In genomic region chr1:108575241-108575850, GRCh38 we compare ENCODE assay signal across 25 cellular contexts. TPM values are rescaled to one million over a fixed set of nuclear protein-coding genes. Genes with fewer than 3 reads are reported as not detected.
A peak's percentile ranks its signal among the peaks of the same experiment; 100 is the strongest.
DNase-seq lines count a peak whose midpoint lies in the region; ATAC-seq, FAIRE-seq and TF ChIP-seq lines count a peak whose summit lies in the region.
"Had no signal": no experiment of that assay in that cellular context is flagged by ENCODE, and none has a peak within 500 bp of the region (broad histone marks: within the 10 kb centered on the region; RNA-seq: fewer than 3 reads in every experiment).

No MANE protein-coding gene starts in this region.

- in situ Hi-C loops in IMR-90 (cut with MboI; ENCODE audit: low sequenced_read_pairs): no loop called here
- in situ Hi-C loops in ACHN (cut with HindIII; ENCODE audit: low pct_ligation_motif_present, low pct_unique_long_range_greater_than_20kb, low sequenced_read_pairs): no loop called here

- DNase-seq in EH (ENCODE audit: low read depth) (peak; percentile 17), IMR-90 (peak; percentile 10), endothelial cell of umbilical vein (ENCODE audit: low read depth, low spot score) (peak; percentile 55), osteocyte (ENCODE audit: extremely low spot score, unreplicated experiment) (no peak), NCI-H1105 treated with DMSO at 0.1 percent for 48 hours (lab: John Stamatoyannopoulos, UW) (no peak), ACHN (no peak), neural progenitor cell (ENCODE audit: low spot score) (no peak)
- DNase-seq: activated CD4-positive, alpha-beta T cell treated with anti-CD3 and anti-CD28 coated beads, Interleukin-2, amount 10 ng/mL, durations not matched to agents 7 days and 5 days; activated naive CD8-positive, alpha-beta T cell treated with anti-CD3 and anti-CD28 coated beads, Interleukin-2, amount 10 ng/mL, durations not matched to agents 7 days and 5 days; Caco-2; Karpas-422; midbrain; MV-4-11; NCI-H1694; NCI-H2171 treated with DMSO at 0.1 percent for 48 hours; NCI-H524 treated with DMSO at 0.1 percent for 48 hours; T-helper 17 cell; testis had no signal

- H3K23ac ChIP-seq in IMR-90 (ENCODE audit: low read depth, low read length): no peak overlapping the region

- peak; percentile 67 for FAIRE-seq in endothelial cell of umbilical vein (lab: Jason Lieb, UNC)
- FAIRE-seq: colon, RCC 7860 had no signal

- H2AFZ ChIP-seq in IMR-90 (replicated peaks; ENCODE audit: low read length, poor library complexity): no peak overlapping the region
- H2AFZ ChIP-seq in endothelial cell of umbilical vein (ENCODE audit: low read depth, low read length): peak overlapping the region; percentile 64
- H2AFZ ChIP-seq in neural progenitor cell (replicated peaks): no peak overlapping the region

- H2BK20ac ChIP-seq in IMR-90 (ENCODE audit: low read depth, low read length): no peak overlapping the region

- peaks cover 11% of the 10 kb centered on the region in 2 experiments; a peak in 3 of 4 replicates for H3K79me1 ChIP-seq in IMR-90 (ENCODE audit: low read depth in 1 of 2, low read length in 2 of 2)

- H3K27ac ChIP-seq in IMR-90 (ENCODE audit: insufficient read depth, low read length) (no peak overlapping the region), endothelial cell of umbilical vein (ENCODE audit: insufficient read depth, low read depth, low read length) (no peak overlapping the region), neural progenitor cell (no peak overlapping the region)
- H3K27ac ChIP-seq: SJSA1, testis had no signal

- dilution Hi-C loops in IMR-90 (cut with HindIII; ENCODE audit: low sequenced_read_pairs, unreplicated experiment) (no loop called here), endothelial cell of umbilical vein (cut with MboI; ENCODE audit: extremely low pct_ligation_motif_present, low sequenced_read_pairs) (no loop called here)

- H3K4me3 ChIP-seq in IMR-90 (ENCODE audit: insufficient read depth, low read depth, low read length) (no peak overlapping the region), endothelial cell of umbilical vein (replicated peaks in 1 of 3; ENCODE audit: insufficient read depth in 1 of 3, low read depth in 1 of 3, low read length in 3 of 3) (no peak overlapping the region), neural progenitor cell (no peak overlapping the region)
- H3K4me3 ChIP-seq: SJSA1, testis had no signal

- H3K4me3 Mint-ChIP-seq in osteocyte (ENCODE audit: unreplicated experiment) (peak overlapping the region; percentile 43), neural progenitor cell (no peak overlapping the region)
- H3K4me3 Mint-ChIP-seq: activated CD4-positive, alpha-beta T cell treated with anti-CD3 and anti-CD28 coated beads, Interleukin-2, amount 10 ng/mL, durations not matched to agents 7 days and 5 days; activated naive CD8-positive, alpha-beta T cell treated with anti-CD3 and anti-CD28 coated beads, Interleukin-2, amount 10 ng/mL, durations not matched to agents 7 days and 5 days; brain; T-helper 17 cell had no signal

- H3K27ac Mint-ChIP-seq in osteocyte (ENCODE audit: unreplicated experiment) (peak overlapping the region; percentile 93), neural progenitor cell (no peak overlapping the region)
- H3K27ac Mint-ChIP-seq: activated CD4-positive, alpha-beta T cell treated with anti-CD3 and anti-CD28 coated beads, Interleukin-2, amount 10 ng/mL, durations not matched to agents 7 days and 5 days; activated naive CD8-positive, alpha-beta T cell treated with anti-CD3 and anti-CD28 coated beads, Interleukin-2, amount 10 ng/mL, durations not matched to agents 7 days and 5 days; activated T-helper 2 cell treated with anti-CD3 and anti-CD28 coated beads, Interferon-gamma antibody, Interleukin-2, Interleukin-4, amounts not matched to agents 10 μg/mL and 5 μg/mL and 100 μg/mL, durations not matched to agents 14 hours and 24 hours and 36 hours; brain; progenitor cell of endocrine pancreas; T-helper 17 cell had no signal

- peaks cover 1% of the 10 kb centered on the region; the same call in 1 of the 2 replicates for H3K9me3 ChIP-seq in IMR-90 (ENCODE audit: control insufficient read depth, insufficient read depth, low read length)
- peaks cover under 1% of the 10 kb centered on the region for H3K9me3 ChIP-seq in endothelial cell of umbilical vein (replicated peaks; ENCODE audit: control insufficient read depth, insufficient read depth, low read length)
- H3K9me3 ChIP-seq in neural progenitor cell (ENCODE audit: low read depth): no peaks in the 10 kb centered on the region
- H3K9me3 ChIP-seq: Caco-2, testis had no signal

- H3K14ac ChIP-seq in IMR-90 (replicated peaks; ENCODE audit: low read depth, low read length): no peak overlapping the region

- H3K9me1 ChIP-seq in IMR-90 (ENCODE audit: insufficient read depth, low read length) (no peaks in the 10 kb centered on the region), endothelial cell of umbilical vein (replicated peaks; ENCODE audit: control insufficient read depth, extremely low read depth, insufficient read depth, low read length) (no peaks in the 10 kb centered on the region)

- no peak for TF ChIP-seq RAD21 in IMR-90 (IDR thresholded peaks at IDR 0.05; ENCODE audit: low read length)

- no peaks in the 10 kb centered on the region for H3K27me3 ChIP-seq in IMR-90 (ENCODE audit: control insufficient read depth, insufficient read depth, low read length)
- no peaks in the 10 kb centered on the region for H3K27me3 ChIP-seq in endothelial cell of umbilical vein (ENCODE audit: control insufficient read depth in 2 of 2, insufficient read depth in 2 of 2, low read length in 2 of 2)
- H3K27me3 ChIP-seq in neural progenitor cell: no peaks in the 10 kb centered on the region
- H3K27me3 ChIP-seq: SJSA1, testis had no signal

- H3K36me3 Mint-ChIP-seq in osteocyte (ENCODE audit: unreplicated experiment) (no peaks in the 10 kb centered on the region), neural progenitor cell (peaks cover 7% of the 10 kb centered on the region)

- H3K4ac ChIP-seq in IMR-90 (ENCODE audit: low read depth, low read length): no peak overlapping the region

- H4K8ac ChIP-seq in IMR-90 (ENCODE audit: low read depth in 2 of 2, low read length in 2 of 2): peak overlapping the region in 1 of 2 experiments; percentile 28; a peak in 1 of 4 replicates

- no peaks in the 10 kb centered on the region for H3K79me2 ChIP-seq in endothelial cell of umbilical vein (ENCODE audit: control insufficient read depth, insufficient read depth, low read length)
- no peaks in the 10 kb centered on the region for H3K79me2 ChIP-seq in neural progenitor cell (ENCODE audit: low read depth)

- peak overlapping the region; percentile 54; the same call in 1 of the 2 replicates for H3K4me2 ChIP-seq in IMR-90 (ENCODE audit: low read depth, low read length)
- H3K4me2 ChIP-seq in endothelial cell of umbilical vein (ENCODE audit: insufficient read depth, low read length): no peak overlapping the region
- H3K4me2 ChIP-seq in neural progenitor cell: no peak overlapping the region

- no peak overlapping the region for H3K56ac ChIP-seq in IMR-90 (ENCODE audit: extremely low read depth, insufficient read depth, low read length)

- no peak overlapping the region for H2BK120ac ChIP-seq in IMR-90 (ENCODE audit: low read depth, low read length)

- H3K9me3 Mint-ChIP-seq in osteocyte (ENCODE audit: unreplicated experiment) (no peaks in the 10 kb centered on the region), neural progenitor cell (peaks cover 21% of the 10 kb centered on the region)

- intact Hi-C loops in IMR-90 (cut with micrococcal nuclease): no loop called here
- intact Hi-C loops in endothelial cell of umbilical vein (cut with micrococcal nuclease): no loop called here

- BruUV-seq in IMR-90 (replicated peaks; lab: Mats Ljungman, UMichigan) (no TSS peak), endothelial cell of umbilical vein (replicated peaks; lab: Mats Ljungman, UMichigan) (no TSS peak)

- no peak overlapping the region for H4K5ac ChIP-seq in IMR-90 (ENCODE audit: low read depth, low read length)

- no peak overlapping the region for H2AK9ac ChIP-seq in IMR-90 (replicated peaks; ENCODE audit: low read depth, low read length, poor library complexity)

- no peak overlapping the region for H3K9ac ChIP-seq in IMR-90 (ENCODE audit: low read depth, low read length)
- H3K9ac ChIP-seq in endothelial cell of umbilical vein (replicated peaks; ENCODE audit: extremely low read depth, insufficient read depth, low read length): no peak overlapping the region
- no peak overlapping the region for H3K9ac ChIP-seq in neural progenitor cell

- no peak for TF ChIP-seq POLR2A in IMR-90 (IDR thresholded peaks at IDR 0.05; ENCODE audit: low read depth, low read length)
- TF ChIP-seq POLR2A in endothelial cell of umbilical vein (IDR thresholded peaks at IDR 0.05; ENCODE audit: low read depth, low read length): no peak

- TF ChIP-seq CTCF in IMR-90 (conservative IDR thresholded peaks at IDR 0.05; ENCODE audit: low read depth, low read length) (no peak), endothelial cell of umbilical vein (IDR thresholded peaks at IDR 0.05; ENCODE audit: extremely low read depth in 1 of 2, insufficient read depth in 1 of 2, low read depth in 1 of 2, low read length in 2 of 2) (no peak), osteocyte (IDR thresholded peaks at IDR 0.05) (no peak), neural progenitor cell (IDR thresholded peaks at IDR 0.05) (no peak)

- no peaks in the 10 kb centered on the region for H3K27me3 Mint-ChIP-seq in osteocyte (ENCODE audit: unreplicated experiment)
- no peaks in the 10 kb centered on the region for H3K27me3 Mint-ChIP-seq in neural progenitor cell (ENCODE audit: insufficient read depth, low read depth)
- H3K27me3 Mint-ChIP-seq: activated CD4-positive, alpha-beta T cell treated with anti-CD3 and anti-CD28 coated beads, Interleukin-2, amount 10 ng/mL, durations not matched to agents 7 days and 5 days; activated naive CD8-positive, alpha-beta T cell treated with anti-CD3 and anti-CD28 coated beads, Interleukin-2, amount 10 ng/mL, durations not matched to agents 7 days and 5 days; brain; progenitor cell of endocrine pancreas; T-helper 17 cell had no signal

- no peaks in the 10 kb centered on the region for H3F3A ChIP-seq in neural progenitor cell (ENCODE audit: low read depth)

- no peak overlapping the region for H3K18ac ChIP-seq in IMR-90 (ENCODE audit: low read depth, low read length)

- no CpG with 5 or more reads among the region's 1 CpG for WGBS in IMR-90 (ENCODE audit: extremely low coverage in 2 of 2, insufficient read length in 1 of 2), 2 experiments

- H3K36me3 ChIP-seq in IMR-90 (ENCODE audit: control insufficient read depth, insufficient read depth, low read length): no peaks in the 10 kb centered on the region
- H3K36me3 ChIP-seq in endothelial cell of umbilical vein (ENCODE audit: control insufficient read depth in 2 of 2, extremely low read depth in 1 of 2, insufficient read depth in 2 of 2, low read length in 2 of 2): no peaks in the 10 kb centered on the region
- no peaks in the 10 kb centered on the region for H3K36me3 ChIP-seq in neural progenitor cell

- H2AK5ac ChIP-seq in IMR-90 (ENCODE audit: low read depth, low read length): no peak overlapping the region

- no peak overlapping the region for H4K91ac ChIP-seq in IMR-90 (ENCODE audit: insufficient read depth, low read depth, low read length)

- peak; percentile 21; the same call in 1 of the 2 replicates for ATAC-seq in IMR-90 (ENCODE audit: low read depth)
- ATAC-seq: left lobe of liver, T-helper 17 cell had no signal

- H3K4me1 ChIP-seq in IMR-90 (ENCODE audit: control insufficient read depth, insufficient read depth, low read length) (no peaks in the 10 kb centered on the region), endothelial cell of umbilical vein (ENCODE audit: control insufficient read depth, extremely low read depth, insufficient read depth, low read length) (peaks cover 7% of the 10 kb centered on the region), neural progenitor cell (no peaks in the 10 kb centered on the region)
- H3K4me1 ChIP-seq: Caco-2, testis had no signal

- H2BK15ac ChIP-seq in IMR-90 (ENCODE audit: low read depth, low read length): no peak overlapping the region

- POLR2A ChIA-PET in IMR-90 (lab: Charles Lee; ENCODE audit: unreplicated experiment): no interaction called here
- POLR2A ChIA-PET in endothelial cell of umbilical vein (lab: Charles Lee): no interaction called here

- no peaks in the 10 kb centered on the region for H4K20me1 ChIP-seq in IMR-90 (ENCODE audit: insufficient read depth, low read length)
- H4K20me1 ChIP-seq in endothelial cell of umbilical vein (replicated peaks; ENCODE audit: control insufficient read depth, extremely low read depth, insufficient read depth, low read length): no peaks in the 10 kb centered on the region
- no peaks in the 10 kb centered on the region for H4K20me1 ChIP-seq in neural progenitor cell (ENCODE audit: low read depth)

- peak overlapping the region; percentile 57 for H2BK5ac ChIP-seq in IMR-90 (ENCODE audit: low read depth, low read length, poor library complexity, severe bottlenecking)

- CTCF ChIA-PET in IMR-90 (lab: Yijun Ruan, JAX) (interaction anchor here (0.6 to 2.0 kb wide), 2 partner anchors 16 to 1437 kb away, joined by 3 to 7 read pairs; partner anchors contain the start of gene EEIG2), endothelial cell of umbilical vein (lab: Charles Lee) (interaction anchor here (0.9 to 2.0 kb wide), 3 partner anchors 10 to 15 kb away, joined by 3 to 15 read pairs (median 4); partner anchors contain the start of gene EEIG2)

- H3K4me1 Mint-ChIP-seq in osteocyte (ENCODE audit: unreplicated experiment): peaks cover 18% of the 10 kb centered on the region
- no peaks in the 10 kb centered on the region for H3K4me1 Mint-ChIP-seq in neural progenitor cell
- H3K4me1 Mint-ChIP-seq: activated CD4-positive, alpha-beta T cell treated with anti-CD3 and anti-CD28 coated beads, Interleukin-2, amount 10 ng/mL, durations not matched to agents 7 days and 5 days; brain; T-helper 17 cell had no signal

RNA-seq across cellular contexts. Expression of gene EEIG2, which starts 15.4 kb away (rescaled TPM):
- total RNA-seq in IMR-90 (2012; rRNA removed) (4.8 and 5.8 TPM in 2 replicates), endothelial cell of umbilical vein (7.2 and 8.7 TPM in 2 replicates), osteocyte (12.9 and 13.3 TPM in 2 replicates), neural progenitor cell (ENCODE audit: low replicate concordance) (6.6 and 8.8 TPM in 2 replicates)
- polyA plus RNA-seq in IMR-90 (2012; rRNA removed) (1.4 and 1.7 TPM in 2 replicates), endothelial cell of umbilical vein (2.0 and 2.5 TPM in 2 replicates)
- 0.26 and 0.34 TPM in 2 replicates for polyA plus RNA-seq in IMR-90 (2012; cell fraction: cytosol; rRNA removed)
- 0.36 and 2.0 TPM in 2 replicates for polyA plus RNA-seq in IMR-90 (2012; cell fraction: nucleus; rRNA removed; ENCODE audit: low replicate concordance)
- polyA plus RNA-seq in endothelial cell of umbilical vein (2011; cell fraction: cytosol; rRNA removed): 2.8 and 3.3 TPM in 2 replicates
- 6.5 and 7.4 TPM in 2 replicates for polyA plus RNA-seq in endothelial cell of umbilical vein (2011; cell fraction: nucleus; rRNA removed)
- 1.4 and 2.3 TPM in 2 replicates for polyA plus RNA-seq in endothelial cell of umbilical vein (2012)
- 4.8 and 6.2 TPM in 2 replicates for polyA minus RNA-seq in endothelial cell of umbilical vein
- 80.9 TPM for polyA minus RNA-seq in endothelial cell of umbilical vein (2011; cell fraction: cytosol; rRNA and poly(A)+ RNA removed)
- 8.4 and 12.0 TPM in 2 replicates for polyA minus RNA-seq in endothelial cell of umbilical vein (2011; cell fraction: nucleus; rRNA and poly(A)+ RNA removed)

Comparison
In these comparisons a context has a peak if more than half of its experiments do, and no peak if none do; other contexts are left out.
1. DNase-seq: peak in EH (single experiment), IMR-90 (single experiment) and endothelial cell of umbilical vein (single experiment); none in osteocyte (single experiment), NCI-H1105 treated with DMSO at 0.1 percent for 48 hours (single experiment), ACHN (single experiment) and neural progenitor cell (single experiment).